8 cellular contexts compared by ENCODE assay signal in genomic region chr3:33278106-33278672, GRCh38. TPM values are rescaled to one million over a fixed set of nuclear protein-coding genes. Genes with fewer than 3 reads are reported as not detected.
DNase-seq lines count a peak whose midpoint lies in the region; ATAC-seq and TF ChIP-seq lines count a peak whose summit lies in the region.

No MANE protein-coding gene starts in this region.

- H3K27ac ChIP-seq in OCI-LY1 (ENCODE audit: low read depth, low read length, poor library complexity, severe bottlenecking): no peak overlapping the region
- no peak overlapping the region for H3K27ac ChIP-seq in psoas muscle

- H3K9me3 ChIP-seq in OCI-LY1 (ENCODE audit: low read length) (no peaks in the 10 kb centered on the region), psoas muscle (no peaks in the 10 kb centered on the region)

- H3K4me1 Mint-ChIP-seq in CD14-positive monocyte: peaks cover 6% of the 10 kb centered on the region

- H3K36me3 Mint-ChIP-seq in CD14-positive monocyte: peaks cover 0 to 1% of the 10 kb centered on the region in 2 donors

- peak; percentile 51 for DNase-seq in G401 (ENCODE audit: low spot score)
- peak; percentile 10 for DNase-seq in fibroblast of peridontal ligament (ENCODE audit: extremely low read depth)
- no peak for DNase-seq in psoas muscle
- no peak for DNase-seq in CD14-positive monocyte (ENCODE audit: low spot score)
- no peak for DNase-seq in SKM-1 (lab: John Stamatoyannopoulos, UW; ENCODE audit: unreplicated experiment)

- intact Hi-C loops in psoas muscle (cut with DNase I) (no loop called here), CD14-positive monocyte (cut with micrococcal nuclease) (no loop called here)

- no peaks in the 10 kb centered on the region for H3K9me2 ChIP-seq in OCI-LY1 (ENCODE audit: low read depth, low read length)

- ATAC-seq in psoas muscle (no peak), GM18909 (IDR thresholded peaks at IDR 0.05; ENCODE audit: poor library complexity, unreplicated experiment) (no peak), HG03196 (IDR thresholded peaks at IDR 0.05; ENCODE audit: unreplicated experiment) (no peak)

- H3K36me3 ChIP-seq in OCI-LY1 (ENCODE audit: insufficient read depth, low read length) (no peaks in the 10 kb centered on the region), psoas muscle (ENCODE audit: insufficient read depth in 1 of 2, low read depth in 1 of 2) (no peaks in the 10 kb centered on the region)

- in situ Hi-C loops in G401 (cut with HindIII; ENCODE audit: low sequenced_read_pairs): no loop called here

- H3K27me3 ChIP-seq in OCI-LY1 (ENCODE audit: insufficient read depth, low read length) (no peaks in the 10 kb centered on the region), psoas muscle (ENCODE audit: insufficient read depth in 3 of 3, low read length in 2 of 3) (peaks cover 0 to 20% (median 0%) of the 10 kb centered on the region in 3 donors)

- no peaks in the 10 kb centered on the region for H3F3A ChIP-seq in OCI-LY1 (ENCODE audit: insufficient read depth, low read length)

- peak overlapping the region; percentile 87 for H3K4me2 ChIP-seq in OCI-LY1 (ENCODE audit: low read length)

- peaks cover 11% of the 10 kb centered on the region for H3K4me1 ChIP-seq in OCI-LY1 (ENCODE audit: insufficient read depth, low read length, severe bottlenecking)
- no peaks in the 10 kb centered on the region for H3K4me1 ChIP-seq in psoas muscle

- WGBS in psoas muscle, 3 donors: 10 to 15% (median 12%) methylated on average over 12 of the region's 12 CpGs

- H3K9me3 Mint-ChIP-seq in CD14-positive monocyte: peaks cover 2 to 12% (median 3%) of the 10 kb centered on the region in 7 donors

- H3K9ac ChIP-seq in OCI-LY1 (ENCODE audit: low read length): no peak overlapping the region

- H3K27me3 Mint-ChIP-seq in CD14-positive monocyte (ENCODE audit: low read depth in 3 of 3): peaks cover 23 to 36% (median 35%) of the 10 kb centered on the region in 3 donors

- H3K4me3 ChIP-seq in OCI-LY1 (ENCODE audit: low read depth, low read length, poor library complexity, severe bottlenecking) (peak overlapping the region; percentile 72), psoas muscle (peak overlapping the region; percentile 79)

- H3K79me2 ChIP-seq in OCI-LY1 (ENCODE audit: insufficient read depth, low read length): no peaks in the 10 kb centered on the region

- H3K4me3 Mint-ChIP-seq in CD14-positive monocyte: peak overlapping the region in 1 of 2 donors; percentile 58

- H4K20me1 ChIP-seq in OCI-LY1 (ENCODE audit: insufficient read depth, low read length): no peaks in the 10 kb centered on the region

- no peak overlapping the region for H3K27ac Mint-ChIP-seq in CD14-positive monocyte

- TF ChIP-seq CTCF in OCI-LY1 (IDR thresholded peaks at IDR 0.05; ENCODE audit: low read length): no peak
- no peak for TF ChIP-seq CTCF in psoas muscle (IDR thresholded peaks at IDR 0.05)
- no peak for TF ChIP-seq CTCF in CD14-positive monocyte (IDR thresholded peaks at IDR 0.05)

- no peak overlapping the region for H2AFZ ChIP-seq in OCI-LY1 (ENCODE audit: low read length)

RNA-seq across cellular contexts. Expression of gene FBXL2, which starts 0.9 kb away (rescaled TPM):
- 18.5 and 23.2 TPM in 2 replicates for total RNA-seq in G401 (2014; rRNA removed; shearing (Covaris generic))
- 1 to 10 TPM in 1 of 4 donors, under 1 TPM in 3; 0.19 to 1.3 (median 0.59) TPM for total RNA-seq in psoas muscle
- under 1 TPM; 0.31 to 0.43 (median 0.42) TPM for polyA plus RNA-seq in psoas muscle
- polyA plus RNA-seq in CD14-positive monocyte: not detected

RNA-seq across cellular contexts. Expression of gene SUSD5, which starts 59.6 kb away (rescaled TPM):
- total RNA-seq in G401 (2014; rRNA removed; shearing (Covaris generic)): 9.2 and 16.6 TPM in 2 replicates
- total RNA-seq in psoas muscle: 1 to 10 TPM in 2 of 4 donors, under 1 TPM in 2; 0.34 to 1.4 (median 0.87) TPM
- polyA plus RNA-seq in psoas muscle (1 to 10 TPM in 1 of 3 donors, under 1 TPM in 2; 0.30 to 2.0 (median 0.38) TPM), CD14-positive monocyte (not detected)

Comparison
In these comparisons a context has a peak if more than half of its experiments do, and no peak if none do; other contexts are left out.
1. DNase-seq: peak in G401 (single experiment) and fibroblast of peridontal ligament (single experiment); none in psoas muscle (0 of 2), CD14-positive monocyte (single experiment) and SKM-1 (single experiment).